20 cellular contexts compared by ENCODE assay signal in the genomic region with DNA sequence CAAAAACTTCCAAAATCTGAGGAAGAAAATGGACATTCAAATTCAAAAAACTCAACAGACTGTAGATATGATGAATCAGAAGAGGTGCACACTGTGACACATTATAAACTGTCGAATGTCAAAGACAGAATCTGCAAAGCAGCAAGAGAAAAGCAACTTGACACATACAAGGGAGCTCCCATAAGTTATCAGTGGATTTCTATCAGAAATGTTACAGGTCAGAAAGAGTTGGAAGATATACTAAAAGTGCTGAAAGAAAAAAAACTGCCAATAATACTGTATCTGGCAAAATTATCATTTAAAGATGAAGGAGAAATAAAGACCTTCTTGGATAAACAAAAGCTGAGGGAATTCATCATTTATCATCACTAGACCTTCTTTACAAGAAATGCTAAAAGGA.
DNase-seq lines count a peak whose midpoint lies in the region; ATAC-seq and TF ChIP-seq lines count a peak whose summit lies in the region.
"Had no signal": no experiment of that assay in that cellular context is flagged by ENCODE, and none has a peak within 500 bp of the region (broad histone marks: within the 10 kb centered on the region; RNA-seq: fewer than 3 reads in every experiment).

No MANE protein-coding gene starts in this region.

- 86 to 96% methylated on average over 1 of the region's 1 CpG for WGBS in endodermal cell (ENCODE audit: insufficient coverage in 1 of 2, insufficient read length in 1 of 2), 2 experiments

- peaks cover 3% of the 10 kb centered on the region; the same call in 1 of the 2 replicates for H3K36me3 ChIP-seq in GM23338 (ENCODE audit: insufficient read depth)
- H3K36me3 ChIP-seq in HUES48 (ENCODE audit: control insufficient read depth, insufficient read depth, low read length): no peaks in the 10 kb centered on the region
- H3K36me3 ChIP-seq in OCI-LY3 (replicated peaks; ENCODE audit: low read depth, low read length): peaks cover 7% of the 10 kb centered on the region
- no peaks in the 10 kb centered on the region for H3K36me3 ChIP-seq in endodermal cell (ENCODE audit: control insufficient read depth, insufficient read depth, low read length)
- H3K36me3 ChIP-seq: BLaER1 had no signal

- H3K9me3 ChIP-seq in HUES48 (ENCODE audit: control insufficient read depth, insufficient read depth, low read length) (peaks cover 29% of the 10 kb centered on the region), OCI-LY3 (ENCODE audit: insufficient read depth, low read length) (0 out of 2 replicates have a peak, but pooled peaks cover 5% of the 10 kb centered on the region), endodermal cell (ENCODE audit: control insufficient read depth, low read length) (peaks cover 42% of the 10 kb centered on the region)

- no peak for TF ChIP-seq CTCF in GM23338 (conservative IDR thresholded peaks at IDR 0.05; ENCODE audit: low read depth in 2 of 2)
- no peak for TF ChIP-seq CTCF in OCI-LY3 (IDR thresholded peaks at IDR 0.05; ENCODE audit: low read depth, low read length)
- no peak for TF ChIP-seq CTCF in endodermal cell (conservative IDR thresholded peaks at IDR 0.05)

- H3K27me3 Mint-ChIP-seq in GM23338 (ENCODE audit: insufficient read depth, low read depth, poor library complexity) (peaks cover 6% of the 10 kb centered on the region), endodermal cell (ENCODE audit: insufficient read depth) (no peaks in the 10 kb centered on the region)
- H3K27me3 Mint-ChIP-seq: B cell; CD4-positive, CD25-positive, alpha-beta regulatory T cell had no signal

- H3K9ac ChIP-seq in HUES48 (ENCODE audit: low read depth, low read length) (no peak overlapping the region), OCI-LY3 (ENCODE audit: low read length) (0 out of 2 replicates have a peak overlapping the region, but pooled peaks have one; percentile 51), endodermal cell (ENCODE audit: extremely low read depth, low read length, poor library complexity, severe bottlenecking) (no peak overlapping the region)
- H3K9ac ChIP-seq: BLaER1, GM23248 had no signal

- H3K27ac ChIP-seq in GM23338 (ENCODE audit: low read depth) (peak overlapping the region; percentile 95), HUES48 (ENCODE audit: low read depth, low read length) (peak overlapping the region; percentile 88), OCI-LY3 (ENCODE audit: low read length) (no peak overlapping the region), endodermal cell (ENCODE audit: low read depth, low read length) (no peak overlapping the region)
- H3K27ac ChIP-seq: 22Rv1, BLaER1, C4-2B, GM23248 had no signal

- H3F3A ChIP-seq in GM23338 (replicated peaks; ENCODE audit: low read depth): no peaks in the 10 kb centered on the region

- no peak overlapping the region for H2AFZ ChIP-seq in GM23338
- H2AFZ ChIP-seq in OCI-LY3 (ENCODE audit: low read depth, low read length): no peak overlapping the region
- H2AFZ ChIP-seq: GM23248 had no signal

- peaks cover 37% of the 10 kb centered on the region for H3K4me1 Mint-ChIP-seq in GM23338
- peaks cover 18% of the 10 kb centered on the region for H3K4me1 Mint-ChIP-seq in endodermal cell
- H3K4me1 Mint-ChIP-seq: B cell had no signal

- DNase-seq in GM23338 (ENCODE audit: low spot score) (no peak), endodermal cell (no peak), NCI-H2171 treated with DMSO at 0.1 percent for 48 hours (lab: John Stamatoyannopoulos, UW) (no peak), Kasumi-1 (lab: John Stamatoyannopoulos, UW) (no peak)
- DNase-seq: Caco-2; CD4-positive, CD25-positive, alpha-beta regulatory T cell; CD8-positive, alpha-beta T cell; DMS153; DND-41; GM23248; HFFc6 had no signal

- H3K27me3 ChIP-seq in GM23338 (ENCODE audit: insufficient read depth): no peaks in the 10 kb centered on the region
- no peaks in the 10 kb centered on the region for H3K27me3 ChIP-seq in HUES48 (ENCODE audit: control insufficient read depth, insufficient read depth, low read length)
- H3K27me3 ChIP-seq in OCI-LY3 (ENCODE audit: low read depth, low read length): no peaks in the 10 kb centered on the region
- no peaks in the 10 kb centered on the region for H3K27me3 ChIP-seq in endodermal cell (ENCODE audit: control insufficient read depth, insufficient read depth, low read length, poor library complexity, severe bottlenecking)
- H3K27me3 ChIP-seq: BLaER1 had no signal

- H3K27ac Mint-ChIP-seq in GM23338 (no peak overlapping the region), endodermal cell (no peak overlapping the region)
- H3K27ac Mint-ChIP-seq: B cell; CD4-positive, CD25-positive, alpha-beta regulatory T cell; CD8-positive, alpha-beta T cell; HFFc6 had no signal

- H4K20me1 ChIP-seq in GM23338 (replicated peaks; ENCODE audit: insufficient read depth) (no peaks in the 10 kb centered on the region), OCI-LY3 (ENCODE audit: insufficient read depth, low read length) (no peaks in the 10 kb centered on the region)
- H4K20me1 ChIP-seq: BLaER1 had no signal

- H3K79me2 ChIP-seq in GM23338 (replicated peaks; ENCODE audit: insufficient read depth): no peaks in the 10 kb centered on the region
- H3K79me2 ChIP-seq in OCI-LY3 (ENCODE audit: low read length): no peaks in the 10 kb centered on the region

- no peak overlapping the region for H3K4me3 ChIP-seq in GM23338
- no peak overlapping the region; the same call in 1 of the 2 replicates for H3K4me3 ChIP-seq in HUES48 (ENCODE audit: low read depth, low read length)
- no peak overlapping the region for H3K4me3 ChIP-seq in OCI-LY3 (ENCODE audit: low read length)
- peak overlapping the region; percentile 56 for H3K4me3 ChIP-seq in endodermal cell (ENCODE audit: low read length)
- H3K4me3 ChIP-seq: BLaER1, GM23248 had no signal

- ATAC-seq in GM23338 (no peak), HG02973 (IDR thresholded peaks at IDR 0.05; ENCODE audit: unreplicated experiment) (no peak), GM21723 (IDR thresholded peaks at IDR 0.05; ENCODE audit: unreplicated experiment) (no peak)
- ATAC-seq: CD8-positive, alpha-beta T cell; HCT116 had no signal

- H3K9me2 ChIP-seq in GM23338 (ENCODE audit: insufficient read depth): no peaks in the 10 kb centered on the region

- H3K36me3 Mint-ChIP-seq in GM23338 (ENCODE audit: low read depth) (peaks cover 54% of the 10 kb centered on the region), endodermal cell (ENCODE audit: low read depth) (peaks cover 17% of the 10 kb centered on the region)

- H3K4me1 ChIP-seq in GM23338 (ENCODE audit: insufficient read depth) (peaks cover 40% of the 10 kb centered on the region), HUES48 (ENCODE audit: control insufficient read depth, insufficient read depth, low read length) (peaks cover 44% of the 10 kb centered on the region), OCI-LY3 (ENCODE audit: low read length) (peaks cover 18% of the 10 kb centered on the region), endodermal cell (ENCODE audit: control insufficient read depth, insufficient read depth, low read length) (no peaks in the 10 kb centered on the region)
- H3K4me1 ChIP-seq: BLaER1, Caco-2 had no signal

- 0 out of 2 replicates have a peak overlapping the region, but pooled peaks have one; percentile 29 for H3K4me2 ChIP-seq in GM23338
- H3K4me2 ChIP-seq in OCI-LY3 (ENCODE audit: low read length): no peak overlapping the region
- H3K4me2 ChIP-seq: BLaER1 had no signal

- peaks cover 57% of the 10 kb centered on the region for H3K9me3 Mint-ChIP-seq in GM23338
- peaks cover 41% of the 10 kb centered on the region for H3K9me3 Mint-ChIP-seq in endodermal cell

- no peak overlapping the region for H3K4me3 Mint-ChIP-seq in GM23338
- H3K4me3 Mint-ChIP-seq in endodermal cell: no peak overlapping the region
- H3K4me3 Mint-ChIP-seq: B cell; CD4-positive, CD25-positive, alpha-beta regulatory T cell; CD8-positive, alpha-beta T cell; HFFc6 had no signal

TF ChIP-seq in GM23338, 12 proteins besides CTCF, POLR2A, EP300 and RAD21:
- TF ChIP-seq ZNF114 (CRISPR knock-in tag; IDR thresholded peaks at IDR 0.05) (no peak), EZH2phosphoT487 (IDR thresholded peaks at IDR 0.05; ENCODE audit: unreplicated experiment) (no peak), EZH2 (IDR thresholded peaks at IDR 0.05; ENCODE audit: low read depth, unreplicated experiment) (no peak), ZNF331 (CRISPR knock-in tag; IDR thresholded peaks at IDR 0.05; ENCODE audit: low read depth) (no peak), STAT1 (IDR thresholded peaks at IDR 0.05; ENCODE audit: unreplicated experiment) (no peak), POLR2AphosphoS5 (IDR thresholded peaks at IDR 0.05; ENCODE audit: low read depth) (no peak)

Comparison
In these comparisons a context has a peak if more than half of its experiments do, and no peak if none do; other contexts are left out.
1. H3K27ac ChIP-seq: peak in GM23338 (single experiment) and HUES48 (single experiment); none in OCI-LY3 (single experiment) and endodermal cell (single experiment).